ENCODE assay signal across 1 cellular context in genomic region chr5:154653764-154654483, GRCh38.
TF ChIP-seq lines count a peak whose summit lies in the region.

No MANE protein-coding gene starts in this region.

TF ChIP-seq in HepG2, 621 proteins besides CTCF, POLR2A, EP300 and RAD21 (continued from another document):
- TF ChIP-seq ZNF276 (CRISPR knock-in tag; IDR thresholded peaks at IDR 0.05; ENCODE audit: low read depth) (no peak), CBX5 (CRISPR knock-in tag; IDR thresholded peaks at IDR 0.05; ENCODE audit: borderline replicate concordance) (0 out of 2 replicates have a peak, but pooled peaks have one; percentile 2), ZNF441 (CRISPR knock-in tag; IDR thresholded peaks at IDR 0.05; ENCODE audit: borderline replicate concordance) (no peak), POLR2G (IDR thresholded peaks at IDR 0.05; ENCODE audit: low read depth, low read length) (no peak; the same call in 1 of the 2 replicates), NCOA1 (CRISPR knock-in tag; IDR thresholded peaks at IDR 0.05) (0 out of 2 replicates have a peak, but pooled peaks have one; percentile 3), ZHX1 (CRISPR knock-in tag; IDR thresholded peaks at IDR 0.05; ENCODE audit: low read depth) (no peak), ZSCAN25 (CRISPR knock-in tag; IDR thresholded peaks at IDR 0.05) (0 out of 2 replicates have a peak, but pooled peaks have one; percentile 30), ZNF34 (CRISPR knock-in tag; IDR thresholded peaks at IDR 0.05; ENCODE audit: borderline replicate concordance) (no peak), ZNF382 (CRISPR knock-in tag; IDR thresholded peaks at IDR 0.05; ENCODE audit: borderline replicate concordance) (no peak), ZBTB20 (CRISPR knock-in tag; IDR thresholded peaks at IDR 0.05; ENCODE audit: borderline replicate concordance, low read depth) (no peak), ZC3H4 (CRISPR knock-in tag; IDR thresholded peaks at IDR 0.05; ENCODE audit: borderline replicate concordance) (no peak), NFIB (CRISPR knock-in tag; IDR thresholded peaks at IDR 0.05; ENCODE audit: borderline replicate concordance) (no peak), ZNF230 (CRISPR knock-in tag; IDR thresholded peaks at IDR 0.05) (no peak), ETV5 (CRISPR knock-in tag; IDR thresholded peaks at IDR 0.05; ENCODE audit: borderline replicate concordance) (no peak), ZNF143 (CRISPR knock-in tag; IDR thresholded peaks at IDR 0.05) (no peak), RFX3 (CRISPR knock-in tag; IDR thresholded peaks at IDR 0.05) (no peak), ZNF703 (CRISPR knock-in tag; IDR thresholded peaks at IDR 0.05; ENCODE audit: borderline replicate concordance) (no peak), ZNF562 (CRISPR knock-in tag; IDR thresholded peaks at IDR 0.05; ENCODE audit: borderline replicate concordance) (no peak), ZNF737 (CRISPR knock-in tag; IDR thresholded peaks at IDR 0.05; ENCODE audit: borderline replicate concordance) (no peak), REPIN1 (CRISPR knock-in tag; IDR thresholded peaks at IDR 0.05; ENCODE audit: borderline replicate concordance, low read depth) (no peak), ERF (CRISPR knock-in tag; IDR thresholded peaks at IDR 0.05) (peak; percentile 9), ZNF263 (CRISPR knock-in tag; IDR thresholded peaks at IDR 0.05) (no peak), ARNT2 (CRISPR knock-in tag; IDR thresholded peaks at IDR 0.05; ENCODE audit: low read depth) (no peak), ZNF558 (CRISPR knock-in tag; IDR thresholded peaks at IDR 0.05; ENCODE audit: borderline replicate concordance) (no peak), UBTF (CRISPR knock-in tag; IDR thresholded peaks at IDR 0.05) (peak; percentile 3; the same call in 1 of the 2 replicates), KLF9 (CRISPR knock-in tag; IDR thresholded peaks at IDR 0.05; ENCODE audit: low read depth) (no peak), ZBTB37 (CRISPR knock-in tag; IDR thresholded peaks at IDR 0.05) (0 out of 2 replicates have a peak, but pooled peaks have one; percentile 11), ZNF430 (CRISPR knock-in tag; IDR thresholded peaks at IDR 0.05) (0 out of 2 replicates have a peak, but pooled peaks have one; percentile 31), ZNF605 (CRISPR knock-in tag; IDR thresholded peaks at IDR 0.05) (0 out of 2 replicates have a peak, but pooled peaks have one; percentile 12), SOX6 (IDR thresholded peaks at IDR 0.05) (no peak), SOX6 (CRISPR knock-in tag; IDR thresholded peaks at IDR 0.05) (peak; percentile 26; the same call in 1 of the 2 replicates), GLI4 (CRISPR knock-in tag; IDR thresholded peaks at IDR 0.05; ENCODE audit: borderline replicate concordance) (no peak), HNF4A (CRISPR knock-in tag; IDR thresholded peaks at IDR 0.05) (no peak), GPN1 (CRISPR knock-in tag; IDR thresholded peaks at IDR 0.05; ENCODE audit: borderline replicate concordance) (no peak), SP5 (CRISPR knock-in tag; IDR thresholded peaks at IDR 0.05; ENCODE audit: borderline replicate concordance, low read depth) (0 out of 2 replicates have a peak, but pooled peaks have one; percentile 1), ESRRA (CRISPR knock-in tag; IDR thresholded peaks at IDR 0.05; ENCODE audit: low read depth) (peak; percentile 1; the same call in 1 of the 2 replicates), BRCA1 (CRISPR knock-in tag; IDR thresholded peaks at IDR 0.05) (0 out of 2 replicates have a peak, but pooled peaks have one; percentile 2), CREBL2 (CRISPR knock-in tag; IDR thresholded peaks at IDR 0.05; ENCODE audit: borderline replicate concordance) (no peak), ZFY (CRISPR knock-in tag; IDR thresholded peaks at IDR 0.05) (peak; percentile 45; the same call in 1 of the 2 replicates), RFX1 (IDR thresholded peaks at IDR 0.05) (no peak)
